ENCODE assay signal across 22 cellular contexts in genomic region chr9:95134457-95134881, GRCh38.
"Had no signal": no experiment of that assay in that cellular context is flagged by ENCODE, and none has a peak within 500 bp of the region (broad histone marks: within the 10 kb centered on the region; RNA-seq: fewer than 3 reads in every experiment).

No MANE protein-coding gene starts in this region.

- H3K27ac Mint-ChIP-seq: activated T-cell treated with anti-CD3 and anti-CD28 coated beads, Interleukin-2, amount 50 U/mL, for 72 hours; natural killer cell treated with Interleukin-12 subunit alpha and Interleukin-12 subunit beta and Interleukin-15 and Interleukin-18, amount 100 ng/mL, for 72 hours; stimulated activated naive B cell treated with anti-CD40 and anti-IgM and Interleukin-4, amounts not matched to agents 10 μg/mL and 1 μg/mL and 100 μg/mL, for 72 hours had no signal

- H3K36me3 Mint-ChIP-seq: activated naive CD4-positive, alpha-beta T cell treated with anti-CD3 and anti-CD28 coated beads, Interleukin-2, amount 50 U/mL, for 72 hours; natural killer cell treated with Interleukin-12 subunit alpha and Interleukin-12 subunit beta and Interleukin-15 and Interleukin-18, amount 100 ng/mL, for 72 hours had no signal

- H3K4me3 ChIP-seq: adrenal gland, gastrocnemius medialis, prostate gland, smooth muscle cell had no signal

- H3K4me1 ChIP-seq: prostate gland had no signal

- FAIRE-seq: astrocyte, bronchial epithelial cell had no signal

- ATAC-seq: activated naive CD4-positive, alpha-beta T cell treated with anti-CD3 and anti-CD28 coated beads, Interleukin-2, amount 50 U/mL, for 72 hours; activated T-cell treated with anti-CD3 and anti-CD28 coated beads, Interleukin-2, amount 50 U/mL, for 72 hours; esophagus mucosa; gastrocnemius medialis; natural killer cell treated with Interleukin-12 subunit alpha and Interleukin-12 subunit beta and Interleukin-15 and Interleukin-18, amount 100 ng/mL, for 72 hours; right cardiac atrium; stimulated activated naive B cell treated with anti-CD40 and anti-IgM and Interleukin-4, amounts not matched to agents 10 μg/mL and 1 μg/mL and 100 μg/mL, for 72 hours had no signal

- H3K4me1 Mint-ChIP-seq: stimulated activated naive B cell treated with anti-CD40 and anti-IgM and Interleukin-4, amounts not matched to agents 10 μg/mL and 1 μg/mL and 100 μg/mL, for 72 hours had no signal

- H3K36me3 ChIP-seq: adrenal gland, gastrocnemius medialis, prostate gland had no signal

- H3K27me3 ChIP-seq: adrenal gland, gastrocnemius medialis had no signal

- H3K9me3 ChIP-seq: adrenal gland, gastrocnemius medialis, prostate gland had no signal

- H3K4me3 Mint-ChIP-seq: activated T-cell treated with anti-CD3 and anti-CD28 coated beads, Interleukin-2, amount 50 U/mL, for 72 hours; natural killer cell treated with Interleukin-12 subunit alpha and Interleukin-12 subunit beta and Interleukin-15 and Interleukin-18, amount 100 ng/mL, for 72 hours; stimulated activated naive B cell treated with anti-CD40 and anti-IgM and Interleukin-4, amounts not matched to agents 10 μg/mL and 1 μg/mL and 100 μg/mL, for 72 hours had no signal

- H3K9me3 Mint-ChIP-seq: activated naive CD4-positive, alpha-beta T cell treated with anti-CD3 and anti-CD28 coated beads, Interleukin-2, amount 50 U/mL, for 72 hours; activated T-cell treated with anti-CD3 and anti-CD28 coated beads, Interleukin-2, amount 50 U/mL, for 72 hours; natural killer cell treated with Interleukin-12 subunit alpha and Interleukin-12 subunit beta and Interleukin-15 and Interleukin-18, amount 100 ng/mL, for 72 hours; stimulated activated naive B cell treated with anti-CD40 and anti-IgM and Interleukin-4, amounts not matched to agents 10 μg/mL and 1 μg/mL and 100 μg/mL, for 72 hours had no signal

- DNase-seq: activated CD4-positive, alpha-beta T cell treated with anti-CD3 and anti-CD28 coated beads, Interleukin-2, amount 50 U/mL, for 4 hours; activated gamma-delta T cell; activated T-cell treated with anti-CD3 and anti-CD28 coated beads, Interleukin-2, amount 50 U/mL, for 72 hours; adrenal gland; cerebellar nuclear complex; effector CD8-positive, alpha-beta T cell; gastrocnemius medialis; head of caudate nucleus; kidney glomerular epithelial cell; mesendoderm; occipital lobe; right cardiac atrium; stimulated activated naive B cell treated with anti-CD40 and anti-IgM and Interleukin-4, amounts not matched to agents 10 μg/mL and 1 μg/mL and 100 μg/mL, for 72 hours; T-helper 2 cell; WERI-Rb-1 had no signal

- H3K27ac ChIP-seq: adrenal gland, gastrocnemius medialis, WERI-Rb-1 had no signal

- H3K27me3 Mint-ChIP-seq: natural killer cell treated with Interleukin-12 subunit alpha and Interleukin-12 subunit beta and Interleukin-15 and Interleukin-18, amount 100 ng/mL, for 72 hours had no signal
